ENCODE assay signal across 8 cellular contexts in genomic region chr2:10832228-10832936, GRCh38. TPM values are rescaled to one million over a fixed set of nuclear protein-coding genes. Genes with fewer than 3 reads are reported as not detected.
DNase-seq lines count a peak whose midpoint lies in the region; TF ChIP-seq lines count a peak whose summit lies in the region.

No MANE protein-coding gene starts in this region.

- no peaks in the 10 kb centered on the region for H3K36me3 Mint-ChIP-seq in H9 (ENCODE audit: insufficient read depth in 1 of 3, low read depth in 3 of 3)

- no peak overlapping the region for H3T11ph ChIP-seq in H9 (ENCODE audit: low read length)

- peaks cover 38% of the 10 kb centered on the region for H3K27me3 Mint-ChIP-seq in H9 (ENCODE audit: low read depth)

- H3K4me1 ChIP-seq in ES-I3 (ENCODE audit: insufficient read depth, low read length): peaks cover 14% of the 10 kb centered on the region
- no peaks in the 10 kb centered on the region; the same call in 1 of the 2 replicates for H3K4me1 ChIP-seq in H9 (ENCODE audit: insufficient read depth, low read length)
- H3K4me1 ChIP-seq in MM.1S (ENCODE audit: low read length): 0 out of 2 replicates have a peak, but pooled peaks cover 3% of the 10 kb centered on the region
- peaks cover 9% of the 10 kb centered on the region for H3K4me1 ChIP-seq in SJCRH30
- H3K4me1 ChIP-seq in ovary (ENCODE audit: insufficient read depth): peaks cover 2% of the 10 kb centered on the region
- peaks cover 0 to 11% (median 2%) of the 10 kb centered on the region in 4 donors for H3K4me1 ChIP-seq in tibial artery

- H3K27ac Mint-ChIP-seq in H9: no peak overlapping the region

- no peak overlapping the region for H2BK20ac ChIP-seq in H9 (ENCODE audit: low read depth, low read length, poor library complexity, severe bottlenecking)

- no peak overlapping the region for H2BK5ac ChIP-seq in H9 (ENCODE audit: insufficient read length, low read length)

- TF ChIP-seq CTCF in H9 (conservative IDR thresholded peaks at IDR 0.05) (peak; percentile 100), MM.1S (IDR thresholded peaks at IDR 0.05; ENCODE audit: low read length) (peak; percentile 99), ovary (IDR thresholded peaks at IDR 0.05) (peak; percentile 77 to 96 (median 83)), tibial artery (IDR thresholded peaks at IDR 0.05) (peak; percentile 78 to 96)

- no peak overlapping the region for H2BK12ac ChIP-seq in H9 (ENCODE audit: insufficient read length, low read depth, low read length)

- H3K4ac ChIP-seq in H9 (ENCODE audit: low read depth, low read length): no peak overlapping the region

- H3K9me2 ChIP-seq in MM.1S (replicated peaks; ENCODE audit: insufficient read depth, low read length): no peaks in the 10 kb centered on the region

- H3K4me3 ChIP-seq in MM.1S (ENCODE audit: low read length) (no peak overlapping the region), SJCRH30 (no peak overlapping the region), ovary (no peak overlapping the region), tibial artery (no peak overlapping the region)

- TF ChIP-seq EP300 in ovary (IDR thresholded peaks at IDR 0.05): no peak

- H4K20me1 ChIP-seq in H9 (ENCODE audit: control insufficient read depth, insufficient read depth, insufficient read length) (no peaks in the 10 kb centered on the region), MM.1S (ENCODE audit: insufficient read depth, low read length) (no peaks in the 10 kb centered on the region)

- no peaks in the 10 kb centered on the region for H3K79me1 ChIP-seq in H9 (ENCODE audit: insufficient read depth, low read depth, low read length, poor library complexity, severe bottlenecking)

- no peak overlapping the region for H3K18ac ChIP-seq in H9 (ENCODE audit: insufficient read length, low read depth, low read length)

- H3K9me3 ChIP-seq in ES-I3 (ENCODE audit: control insufficient read depth, insufficient read depth, low read length) (no peaks in the 10 kb centered on the region), H9 (ENCODE audit: control insufficient read depth, low read depth, low read length) (no peaks in the 10 kb centered on the region), MM.1S (replicated peaks; ENCODE audit: insufficient read depth, low read length) (no peaks in the 10 kb centered on the region), SJCRH30 (replicated peaks) (no peaks in the 10 kb centered on the region), ovary (no peaks in the 10 kb centered on the region), tibial artery (no peaks in the 10 kb centered on the region)

- H3K9ac ChIP-seq in ES-I3 (ENCODE audit: low read depth, low read length) (peak overlapping the region; percentile 31; the same call in 1 of the 2 replicates), H9 (ENCODE audit: extremely low read depth, insufficient read length, low read length) (no peak overlapping the region), MM.1S (ENCODE audit: low read length) (no peak overlapping the region)

- no peak overlapping the region for H3K23ac ChIP-seq in H9 (ENCODE audit: insufficient read length, low read depth, low read length)

- no peaks in the 10 kb centered on the region for H3K9me3 Mint-ChIP-seq in H9

- no peak overlapping the region for H2AK5ac ChIP-seq in H9 (ENCODE audit: insufficient read length, low read length)

- no peak overlapping the region for H3K27ac ChIP-seq in H9 (ENCODE audit: insufficient read length, low read depth, low read length)
- no peak overlapping the region for H3K27ac ChIP-seq in MM.1S (ENCODE audit: low read length)
- no peak overlapping the region for H3K27ac ChIP-seq in SJCRH30
- H3K27ac ChIP-seq in ovary: no peak overlapping the region
- H3K27ac ChIP-seq in tibial artery: no peak overlapping the region

- peaks cover 14 to 16% of the 10 kb centered on the region in 2 experiments for H3K4me1 Mint-ChIP-seq in H9

- no peak overlapping the region for H2BK120ac ChIP-seq in H9 (ENCODE audit: low read depth, low read length, poor library complexity, severe bottlenecking)

- H4K8ac ChIP-seq in H9 (replicated peaks; ENCODE audit: insufficient read length, low read depth, low read length): no peak overlapping the region

- H3K79me2 ChIP-seq in H9 (ENCODE audit: insufficient read depth, low read length) (no peaks in the 10 kb centered on the region), MM.1S (ENCODE audit: low read length) (no peaks in the 10 kb centered on the region)

- no CpG with 5 or more reads among the region's 27 CpGs for WGBS in H9 (ENCODE audit: extremely low coverage, insufficient read length, low lambda C conversion rate)
- 10 to 13% (median 11%) methylated on average over 27 of the region's 27 CpGs for WGBS in ovary, 3 donors

- H4K5ac ChIP-seq in H9 (ENCODE audit: insufficient read length, low read depth, low read length): no peak overlapping the region

- DNase-seq in H9 (peak; percentile 93), MM.1S (peak; percentile 87), SJCRH30 (peak; percentile 75 to 87), activated gamma-delta T cell treated with Interleukin-2 at 50 U/mL for 16 hours (peak; percentile 80), globus pallidus (ENCODE audit: low spot score) (peak; percentile 62), ovary (peak; percentile 68 to 88 (median 82)), tibial artery (peak; percentile 64 to 80)

- H3K4me3 Mint-ChIP-seq in H9: peak overlapping the region; percentile 54 to 73

- H2BK15ac ChIP-seq in H9 (ENCODE audit: low read depth, low read length): no peak overlapping the region

- no peaks in the 10 kb centered on the region for H3K36me3 ChIP-seq in ES-I3 (ENCODE audit: insufficient read depth, low read length)
- H3K36me3 ChIP-seq in MM.1S (replicated peaks; ENCODE audit: insufficient read depth, low read length): no peaks in the 10 kb centered on the region
- no peaks in the 10 kb centered on the region for H3K36me3 ChIP-seq in SJCRH30
- H3K36me3 ChIP-seq in ovary: no peaks in the 10 kb centered on the region
- no peaks in the 10 kb centered on the region for H3K36me3 ChIP-seq in tibial artery

- H3K14ac ChIP-seq in H9 (ENCODE audit: insufficient read depth, low read length): no peak overlapping the region

- no peaks in the 10 kb centered on the region for H3F3A ChIP-seq in MM.1S (ENCODE audit: insufficient read depth, low read length)

- H4K91ac ChIP-seq in H9 (ENCODE audit: insufficient read length, low read depth, low read length): no peak overlapping the region

- no peak overlapping the region for H2AFZ ChIP-seq in H9 (ENCODE audit: low read length)
- no peak overlapping the region for H2AFZ ChIP-seq in MM.1S (ENCODE audit: low read length)

- intact Hi-C loops in ovary (cut with DNase I): loop anchor here in 3 of 4 donors (5.0 to 10.0 kb wide), 4 partner anchors 290 to 612 kb away; no protein-coding TSS in a partner anchor
- intact Hi-C loops in tibial artery (cut with DNase I; ENCODE audit: low total_unique reads): loop anchor here (2.0 kb wide), 1 partner anchor 292 kb away; no protein-coding TSS in a partner anchor

- H3K4me2 ChIP-seq in H9 (ENCODE audit: insufficient read depth, insufficient read length, low read length): peak overlapping the region; percentile 28
- peak overlapping the region; percentile 40; the same call in 1 of the 2 replicates for H3K4me2 ChIP-seq in MM.1S (ENCODE audit: low read depth, low read length)

- no peaks in the 10 kb centered on the region for H3K23me2 ChIP-seq in H9 (ENCODE audit: insufficient read length, low read depth, low read length, poor library complexity, severe bottlenecking)

- TF ChIP-seq POLR2A in ovary (IDR thresholded peaks at IDR 0.05): no peak

- H3K56ac ChIP-seq in H9 (ENCODE audit: insufficient read length, low read depth, low read length): no peak overlapping the region

- H3K27me3 ChIP-seq in H9 (ENCODE audit: insufficient read depth, low read length): no peaks in the 10 kb centered on the region
- H3K27me3 ChIP-seq in MM.1S (replicated peaks; ENCODE audit: insufficient read depth, low read length): peaks cover 35% of the 10 kb centered on the region
- H3K27me3 ChIP-seq in SJCRH30: peaks cover 14% of the 10 kb centered on the region; the same call in 1 of the 2 replicates
- no peaks in the 10 kb centered on the region for H3K27me3 ChIP-seq in ovary
- H3K27me3 ChIP-seq in tibial artery: peaks cover 0 to 63% of the 10 kb centered on the region in 2 donors

RNA-seq across cellular contexts. Expression of gene PDIA6, which starts 19.8 kb away (rescaled TPM):
- total RNA-seq in H9 (2021): 296 and 301 TPM in 2 replicates
- total RNA-seq in SJCRH30 (2014; rRNA removed; shearing (Covaris generic)): 269 and 274 TPM in 2 replicates
- 100 to 1,000 TPM in 4 of 7 donors, 10 to 100 TPM in 3; 60.6 to 166 (median 109) TPM for total RNA-seq in ovary
- 100 to 1,000 TPM; 102 to 220 TPM for polyA plus RNA-seq in ovary
